Comparison of ENCODE assay signal across 20 cellular contexts in the genomic region with DNA sequence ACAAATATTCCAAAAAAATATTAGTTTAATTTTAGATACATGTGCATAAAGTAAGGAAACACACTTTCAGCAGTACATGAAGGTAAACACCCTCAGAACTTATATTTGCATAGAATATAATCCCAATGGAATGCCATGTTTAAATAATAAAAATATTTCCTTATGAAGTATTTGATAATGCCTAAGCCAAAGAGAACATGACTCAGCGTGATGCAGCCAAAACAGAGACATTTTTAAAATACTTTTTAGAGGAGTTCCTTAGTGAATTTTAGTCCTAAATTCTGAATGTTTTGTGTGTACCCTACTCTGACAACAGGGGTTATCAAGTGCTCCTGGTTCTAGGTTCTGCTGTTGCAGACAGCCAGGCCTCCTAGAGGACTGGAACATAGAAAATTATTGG. TPM values are rescaled to one million over a fixed set of nuclear protein-coding genes. Genes with fewer than 3 reads are reported as not detected.
DNase-seq lines count a peak whose midpoint lies in the region; ATAC-seq and TF ChIP-seq lines count a peak whose summit lies in the region.
"Had no signal": no experiment of that assay in that cellular context is flagged by ENCODE, and none has a peak within 500 bp of the region (broad histone marks: within the 10 kb centered on the region; RNA-seq: fewer than 3 reads in every experiment).

No MANE protein-coding gene starts in this region.

- intact Hi-C loops in sigmoid colon (cut with DNase I), result no loop called here
- intact Hi-C loops in CD14-positive monocyte (cut with micrococcal nuclease), result no loop called here
- intact Hi-C loops in posterior cingulate gyrus (cut with DNase I), result no loop called here

- no peak for TF ChIP-seq EP300 in sigmoid colon (IDR thresholded peaks at IDR 0.05)

- no peaks in the 10 kb centered on the region for H3K36me3 ChIP-seq in sigmoid colon
- H3K36me3 ChIP-seq in HAP-1 (replicated peaks), result no peaks in the 10 kb centered on the region
- H3K36me3 ChIP-seq: lower lobe of right lung had no signal

- H3K27ac ChIP-seq in foreskin keratinocyte, result no peak overlapping the region
- no peak overlapping the region for H3K27ac ChIP-seq in sigmoid colon
- H3K27ac ChIP-seq: KMS-11, lower lobe of right lung had no signal

- WGBS in sigmoid colon, 2 donors, result 43 to 59% methylated on average over 1 of the region's 1 CpG

- ATAC-seq in foreskin keratinocyte, result peak; percentile 74

- H3K27me3 ChIP-seq in foreskin keratinocyte, result no peaks in the 10 kb centered on the region
- H3K27me3 ChIP-seq in sigmoid colon, result no peaks in the 10 kb centered on the region
- 0 out of 2 replicates have a peak, but pooled peaks cover 5% of the 10 kb centered on the region for H3K27me3 ChIP-seq in HAP-1 (ENCODE audit: low read depth)

- DNase-seq in AG04449 (ENCODE audit: low read depth, low spot score) (peak; percentile 38), LHCN-M2 (ENCODE audit: low read depth) (peak; percentile 71), astrocyte of the hippocampus (ENCODE audit: low read depth, low spot score) (peak; percentile 63), foreskin keratinocyte (peak; percentile 47 to 64), sigmoid colon (no peak), HAP-1 (ENCODE audit: low spot score in 2 of 2) (no peak), CD14-positive monocyte (ENCODE audit: low spot score) (no peak), posterior cingulate gyrus (no peak)
- DNase-seq: activated CD4-positive, alpha-beta T cell treated with anti-CD3 and anti-CD28 coated beads for 36 hours; erythroblast; lower lobe of right lung; NCI-H187; NCI-H510A treated with DMSO at 0.1 percent for 48 hours had no signal

- CTCF ChIA-PET in AG04449 (lab: Yijun Ruan, JAX), result no interaction called here

- no peaks in the 10 kb centered on the region for H3K27me3 Mint-ChIP-seq in CD14-positive monocyte (ENCODE audit: low read depth in 3 of 3)
- H3K27me3 Mint-ChIP-seq: activated naive CD4-positive, alpha-beta T cell treated with anti-CD3 and anti-CD28 coated beads, Interleukin-2, amount 50 U/mL, for 24 hours had no signal

- TF ChIP-seq CTCF in AG04449 (IDR thresholded peaks at IDR 0.05; ENCODE audit: insufficient read depth, low read length, missing control alignments) (no peak), foreskin keratinocyte (conservative IDR thresholded peaks at IDR 0.05) (no peak), sigmoid colon (IDR thresholded peaks at IDR 0.05) (no peak), CD14-positive monocyte (IDR thresholded peaks at IDR 0.05) (no peak)

- H3K4me3 ChIP-seq in AG04449 (ENCODE audit: low read depth, low read length) (no peak overlapping the region), sigmoid colon (no peak overlapping the region), HAP-1 (no peak overlapping the region)
- H3K4me3 ChIP-seq: lower lobe of right lung, skin epidermis had no signal

- in situ Hi-C loops in HAP-1 (cut with MboI; ENCODE audit: low sequenced_read_pairs), result no loop called here

- H3K9me3 ChIP-seq in sigmoid colon, result no peaks in the 10 kb centered on the region
- no peaks in the 10 kb centered on the region for H3K9me3 ChIP-seq in HAP-1
- H3K9me3 ChIP-seq: lower lobe of right lung had no signal

- no peak overlapping the region for H3K4me3 Mint-ChIP-seq in CD14-positive monocyte
- H3K4me3 Mint-ChIP-seq: activated CD4-positive, alpha-beta T cell treated with anti-CD3 and anti-CD28 coated beads for 36 hours; activated naive CD4-positive, alpha-beta T cell treated with anti-CD3 and anti-CD28 coated beads, Interleukin-2, amount 50 U/mL, for 24 hours; nephron; stimulated activated naive CD8-positive, alpha-beta T cell treated with anti-CD3 and anti-CD28 coated beads, Interleukin-15, Interleukin-2, amounts not matched to agents 100 ng/mL and 50 ng/mL, for 24 hours had no signal

- H3K4me1 Mint-ChIP-seq in CD14-positive monocyte, result no peaks in the 10 kb centered on the region
- H3K4me1 Mint-ChIP-seq: activated naive CD4-positive, alpha-beta T cell treated with anti-CD3 and anti-CD28 coated beads, Interleukin-2, amount 50 U/mL, for 24 hours; nephron had no signal

- H3K4me1 ChIP-seq in foreskin keratinocyte (peaks cover 12% of the 10 kb centered on the region), sigmoid colon (no peaks in the 10 kb centered on the region), HAP-1 (no peaks in the 10 kb centered on the region)
- H3K4me1 ChIP-seq: lower lobe of right lung had no signal

- POLR2A ChIA-PET in AG04449 (lab: Yijun Ruan, JAX), result no interaction called here

- TF ChIP-seq POLR2A in sigmoid colon (IDR thresholded peaks at IDR 0.05), result no peak

- no peaks in the 10 kb centered on the region for H3K9me3 Mint-ChIP-seq in CD14-positive monocyte
- H3K9me3 Mint-ChIP-seq: activated naive CD4-positive, alpha-beta T cell treated with anti-CD3 and anti-CD28 coated beads, Interleukin-2, amount 50 U/mL, for 24 hours; nephron; stimulated activated naive CD8-positive, alpha-beta T cell treated with anti-CD3 and anti-CD28 coated beads, Interleukin-15, Interleukin-2, amounts not matched to agents 100 ng/mL and 50 ng/mL, for 24 hours had no signal

- no peaks in the 10 kb centered on the region for H3K36me3 Mint-ChIP-seq in CD14-positive monocyte
- H3K36me3 Mint-ChIP-seq: activated naive CD4-positive, alpha-beta T cell treated with anti-CD3 and anti-CD28 coated beads, Interleukin-2, amount 50 U/mL, for 24 hours had no signal

- H3K27ac Mint-ChIP-seq in CD14-positive monocyte, result no peak overlapping the region
- H3K27ac Mint-ChIP-seq: activated naive CD4-positive, alpha-beta T cell treated with anti-CD3 and anti-CD28 coated beads, Interleukin-2, amount 50 U/mL, for 24 hours; nephron had no signal

RNA-seq across cellular contexts. Expression of gene POU2AF2, which starts 39.1 kb away (rescaled TPM):
- total RNA-seq in LHCN-M2 (2014; rRNA removed), result not detected in 2 replicates
- polyA plus RNA-seq in LHCN-M2 (2012), result not detected
- total RNA-seq in foreskin keratinocyte, result not detected in 2 replicates
- polyA plus RNA-seq in foreskin keratinocyte, result not detected in 2 replicates
- not detected for total RNA-seq in sigmoid colon
- 1 to 10 TPM; 1.5 to 2.5 (median 2.4) TPM for polyA plus RNA-seq in sigmoid colon
- polyA plus RNA-seq in CD14-positive monocyte, result not detected
- total RNA-seq: lower lobe of right lung; RPMI7951; T-helper 2 cell treated with Interferon-gamma antibody and Interleukin-4, amounts not matched to agents 100 ng/mL and 5 ng/mL, for 36 hours had no signal

Comparison
In these comparisons a context has a peak if more than half of its experiments do, and no peak if none do; other contexts are left out.
1. DNase-seq: peak in AG04449 (single experiment), LHCN-M2 (single experiment), astrocyte of the hippocampus (single experiment) and foreskin keratinocyte (2 of 2); none in sigmoid colon (single experiment), HAP-1 (0 of 2), CD14-positive monocyte (single experiment) and posterior cingulate gyrus (0 of 10).